1 cellular context compared by ENCODE assay signal in genomic region chr2:19927816-19928215, GRCh38. TPM values are rescaled to one million over a fixed set of nuclear protein-coding genes. Genes with fewer than 3 reads are reported as not detected.
"Had no signal": no experiment of that assay in that cellular context is flagged by ENCODE, and none has a peak within 500 bp of the region (broad histone marks: within the 10 kb centered on the region; RNA-seq: fewer than 3 reads in every experiment).

No MANE protein-coding gene starts in this region.

RNA-seq across cellular contexts. Expression of gene TTC32, which starts 26.0 kb away (rescaled TPM):
- total RNA-seq: ascending aorta had no signal
